Comparison of ENCODE assay signal across 15 cellular contexts in the genomic region with DNA sequence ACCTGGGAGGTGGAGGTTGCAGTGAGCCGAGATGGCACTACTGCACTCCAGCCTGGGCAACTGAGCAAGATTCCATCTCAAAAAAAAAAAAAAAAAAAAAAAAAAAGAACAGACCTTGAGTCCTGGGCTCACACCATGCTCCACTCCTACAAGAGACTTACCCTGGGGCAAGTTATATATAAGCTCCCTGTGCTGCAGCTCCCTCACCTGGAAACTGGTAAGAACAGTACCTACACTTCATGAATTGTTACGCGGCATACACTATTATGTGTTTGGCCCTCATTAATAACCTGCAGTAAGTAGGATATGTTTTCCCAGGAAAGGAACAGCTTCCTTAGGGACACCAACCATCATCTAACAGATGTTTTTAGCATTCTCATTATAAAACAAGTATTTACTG.
DNase-seq lines count a peak whose midpoint lies in the region; ATAC-seq, FAIRE-seq and TF ChIP-seq lines count a peak whose summit lies in the region.
"Had no signal": no experiment of that assay in that cellular context is flagged by ENCODE, and none has a peak within 500 bp of the region (broad histone marks: within the 10 kb centered on the region; RNA-seq: fewer than 3 reads in every experiment).

No MANE protein-coding gene starts in this region.

- H3K27ac ChIP-seq in C4-2B (no peak overlapping the region), GM23338 (ENCODE audit: low read depth) (no peak overlapping the region), kidney (ENCODE audit: low read depth in 2 of 2, low read length in 2 of 2) (no peak overlapping the region), suprapubic skin (no peak overlapping the region)
- H3K27ac ChIP-seq: brain microvascular endothelial cell had no signal

- no peaks in the 10 kb centered on the region for H3K79me2 ChIP-seq in GM23338 (replicated peaks; ENCODE audit: insufficient read depth)

- H3K36me3 ChIP-seq in GM23338 (ENCODE audit: insufficient read depth) (no peaks in the 10 kb centered on the region), kidney (ENCODE audit: control insufficient read depth in 1 of 2, insufficient read depth in 2 of 2, low read length in 2 of 2) (no peaks in the 10 kb centered on the region), suprapubic skin (no peaks in the 10 kb centered on the region)
- H3K36me3 ChIP-seq: brain microvascular endothelial cell had no signal

- TF ChIP-seq CTCF in C4-2B (conservative IDR thresholded peaks at IDR 0.05) = peak; percentile 32
- peak; percentile 36 to 75 for TF ChIP-seq CTCF in GM23338 (conservative IDR thresholded peaks at IDR 0.05; ENCODE audit: low read depth in 2 of 2)
- TF ChIP-seq CTCF in kidney (IDR thresholded peaks at IDR 0.05; ENCODE audit: borderline replicate concordance, extremely low read depth, insufficient read depth) = peak; percentile 31
- TF ChIP-seq CTCF in suprapubic skin (IDR thresholded peaks at IDR 0.05) = peak in 1 of 2 donors; percentile 6

- DNase-seq in GM23338 (ENCODE audit: low spot score) = peak; percentile 66
- no peak for DNase-seq in kidney
- no peak for DNase-seq in suprapubic skin (ENCODE audit: low spot score in 2 of 2)
- DNase-seq in NOMO-1 treated with dmso at 0.1 percent for 144 hours (lab: John Stamatoyannopoulos, UW; ENCODE audit: unreplicated experiment) = no peak
- DNase-seq in NCI-H446 treated with DMSO at 0.1 percent for 48 hours (lab: John Stamatoyannopoulos, UW) = no peak
- DNase-seq: brain microvascular endothelial cell; CD4-positive, CD25-positive, alpha-beta regulatory T cell; glutamatergic neuron; naive B cell; stimulated activated CD4-positive, alpha-beta T cell treated with anti-CD3 and anti-CD28 coated beads, Interleukin-2, amount 100 ng/mL, for 24 hours had no signal

- no peaks in the 10 kb centered on the region for H4K20me1 ChIP-seq in GM23338 (replicated peaks; ENCODE audit: insufficient read depth)

- no peaks in the 10 kb centered on the region for H3K36me3 Mint-ChIP-seq in GM23338 (ENCODE audit: low read depth)
- H3K36me3 Mint-ChIP-seq: activated naive CD4-positive, alpha-beta T cell treated with anti-CD3 and anti-CD28 coated beads, Interleukin-2, amount 50 U/mL, for 24 hours; CD4-positive, CD25-positive, alpha-beta regulatory T cell; naive B cell had no signal

- no peak overlapping the region for H3K4me3 ChIP-seq in GM23338
- H3K4me3 ChIP-seq in kidney (ENCODE audit: low read length in 2 of 2) = no peak overlapping the region
- H3K4me3 ChIP-seq in suprapubic skin = no peak overlapping the region

- H3K27me3 ChIP-seq in GM23338 (ENCODE audit: insufficient read depth) (no peaks in the 10 kb centered on the region), suprapubic skin (no peaks in the 10 kb centered on the region)
- H3K27me3 ChIP-seq: brain microvascular endothelial cell had no signal

- H3K9me3 Mint-ChIP-seq in GM23338 = no peaks in the 10 kb centered on the region
- H3K9me3 Mint-ChIP-seq: activated naive CD4-positive, alpha-beta T cell treated with anti-CD3 and anti-CD28 coated beads, Interleukin-2, amount 50 U/mL, for 24 hours; naive B cell had no signal

- H3F3A ChIP-seq in GM23338 (replicated peaks; ENCODE audit: low read depth) = no peaks in the 10 kb centered on the region

- H2AFZ ChIP-seq in GM23338 = no peak overlapping the region

- 0 out of 2 replicates have a peak, but pooled peaks cover 2% of the 10 kb centered on the region for H3K4me1 ChIP-seq in GM23338 (ENCODE audit: insufficient read depth)
- no peaks in the 10 kb centered on the region for H3K4me1 ChIP-seq in kidney (ENCODE audit: control insufficient read depth in 1 of 2, insufficient read depth in 1 of 2, low read depth in 1 of 2, low read length in 2 of 2)
- H3K4me1 ChIP-seq in suprapubic skin = no peaks in the 10 kb centered on the region

- no peak overlapping the region for H3K4me2 ChIP-seq in GM23338

- intact Hi-C loops in kidney (cut with DNase I) = no loop called here

- no peaks in the 10 kb centered on the region for H3K27me3 Mint-ChIP-seq in GM23338 (ENCODE audit: insufficient read depth, low read depth, poor library complexity)

- TF ChIP-seq POLR2A in suprapubic skin (IDR thresholded peaks at IDR 0.05) = no peak

- H3K9ac ChIP-seq in kidney (ENCODE audit: low read length in 2 of 2) = no peak overlapping the region

- TF ChIP-seq EP300 in suprapubic skin (IDR thresholded peaks at IDR 0.05) = no peak

- H3K4me3 Mint-ChIP-seq in GM23338 = no peak overlapping the region
- H3K4me3 Mint-ChIP-seq: activated naive CD4-positive, alpha-beta T cell treated with anti-CD3 and anti-CD28 coated beads, Interleukin-2, amount 50 U/mL, for 24 hours; CD4-positive, CD25-positive, alpha-beta regulatory T cell; naive B cell had no signal

- ATAC-seq in GM23338 (peak; percentile 92), SK-N-SH treated with all-trans-retinoic acid at 6 μM for 48 hours (peak; percentile 29; the same call in 1 of the 3 replicates)
- ATAC-seq: Panc1 had no signal

- peaks cover 9% of the 10 kb centered on the region for H3K4me1 Mint-ChIP-seq in GM23338
- H3K4me1 Mint-ChIP-seq: activated naive CD4-positive, alpha-beta T cell treated with anti-CD3 and anti-CD28 coated beads, Interleukin-2, amount 50 U/mL, for 24 hours; CD4-positive, CD25-positive, alpha-beta regulatory T cell; naive B cell had no signal

- no peak for FAIRE-seq in kidney (lab: Jason Lieb, UNC)
- FAIRE-seq: GM12892 had no signal

- no peak overlapping the region for H3K27ac Mint-ChIP-seq in GM23338
- H3K27ac Mint-ChIP-seq: activated naive CD4-positive, alpha-beta T cell treated with anti-CD3 and anti-CD28 coated beads, Interleukin-2, amount 50 U/mL, for 24 hours; CD4-positive, CD25-positive, alpha-beta regulatory T cell; naive B cell had no signal

- WGBS in suprapubic skin = 90% methylated on average over 3 of the region's 3 CpGs

- H3K9me3 ChIP-seq in kidney (ENCODE audit: control insufficient read depth in 1 of 2, low read length in 2 of 2) = no peaks in the 10 kb centered on the region
- H3K9me3 ChIP-seq in suprapubic skin = no peaks in the 10 kb centered on the region

- H3K9me2 ChIP-seq in GM23338 (ENCODE audit: insufficient read depth) = 0 out of 2 replicates have a peak, but pooled peaks cover 4% of the 10 kb centered on the region

TF ChIP-seq in GM23338, 12 proteins besides CTCF, POLR2A, EP300 and RAD21 (continues in another document):
- TF ChIP-seq ZNF331 (CRISPR knock-in tag; IDR thresholded peaks at IDR 0.05; ENCODE audit: low read depth) = no peak

TF ChIP-seq in SK-N-SH treated with all-trans-retinoic acid at 6 μM for 48 hours, 23 proteins besides CTCF, POLR2A, EP300 and RAD21 (continues in another document):
- no peak for TF ChIP-seq PPARA (CRISPR knock-in tag; IDR thresholded peaks at IDR 0.05; ENCODE audit: borderline replicate concordance)
- no peak for TF ChIP-seq ZC3H10 (CRISPR knock-in tag; IDR thresholded peaks at IDR 0.05)
- TF ChIP-seq ESRRG (CRISPR knock-in tag; IDR thresholded peaks at IDR 0.05) = no peak
- no peak for TF ChIP-seq ZFP3 (CRISPR knock-in tag; IDR thresholded peaks at IDR 0.05)
- TF ChIP-seq, protein P1, sequence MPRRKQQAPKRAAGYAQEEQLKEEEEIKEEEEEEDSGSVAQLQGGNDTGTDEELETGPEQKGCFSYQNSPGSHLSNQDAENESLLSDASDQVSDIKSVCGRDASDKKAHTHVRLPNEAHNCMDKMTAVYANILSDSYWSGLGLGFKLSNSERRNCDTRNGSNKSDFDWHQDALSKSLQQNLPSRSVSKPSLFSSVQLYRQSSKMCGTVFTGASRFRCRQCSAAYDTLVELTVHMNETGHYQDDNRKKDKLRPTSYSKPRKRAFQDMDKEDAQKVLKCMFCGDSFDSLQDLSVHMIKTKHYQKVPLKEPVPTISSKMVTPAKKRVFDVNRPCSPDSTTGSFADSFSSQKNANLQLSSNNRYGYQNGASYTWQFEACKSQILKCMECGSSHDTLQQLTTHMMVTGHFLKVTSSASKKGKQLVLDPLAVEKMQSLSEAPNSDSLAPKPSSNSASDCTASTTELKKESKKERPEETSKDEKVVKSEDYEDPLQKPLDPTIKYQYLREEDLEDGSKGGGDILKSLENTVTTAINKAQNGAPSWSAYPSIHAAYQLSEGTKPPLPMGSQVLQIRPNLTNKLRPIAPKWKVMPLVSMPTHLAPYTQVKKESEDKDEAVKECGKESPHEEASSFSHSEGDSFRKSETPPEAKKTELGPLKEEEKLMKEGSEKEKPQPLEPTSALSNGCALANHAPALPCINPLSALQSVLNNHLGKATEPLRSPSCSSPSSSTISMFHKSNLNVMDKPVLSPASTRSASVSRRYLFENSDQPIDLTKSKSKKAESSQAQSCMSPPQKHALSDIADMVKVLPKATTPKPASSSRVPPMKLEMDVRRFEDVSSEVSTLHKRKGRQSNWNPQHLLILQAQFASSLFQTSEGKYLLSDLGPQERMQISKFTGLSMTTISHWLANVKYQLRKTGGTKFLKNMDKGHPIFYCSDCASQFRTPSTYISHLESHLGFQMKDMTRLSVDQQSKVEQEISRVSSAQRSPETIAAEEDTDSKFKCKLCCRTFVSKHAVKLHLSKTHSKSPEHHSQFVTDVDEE (CRISPR knock-in tag; IDR thresholded peaks at IDR 0.05) = no peak
- TF ChIP-seq ISL1 (CRISPR knock-in tag; IDR thresholded peaks at IDR 0.05) = no peak
- no peak for TF ChIP-seq ZNF8 (CRISPR knock-in tag; IDR thresholded peaks at IDR 0.05)
- TF ChIP-seq SNAI2 (CRISPR knock-in tag; IDR thresholded peaks at IDR 0.05) = no peak
- no peak for TF ChIP-seq GLIS3 (CRISPR knock-in tag; IDR thresholded peaks at IDR 0.05)
- no peak for TF ChIP-seq TCF4 (CRISPR knock-in tag; IDR thresholded peaks at IDR 0.05; ENCODE audit: borderline replicate concordance)
- no peak for TF ChIP-seq ZNF565 (CRISPR knock-in tag; conservative IDR thresholded peaks at IDR 0.05; ENCODE audit: low read depth)
- TF ChIP-seq, protein P2, sequence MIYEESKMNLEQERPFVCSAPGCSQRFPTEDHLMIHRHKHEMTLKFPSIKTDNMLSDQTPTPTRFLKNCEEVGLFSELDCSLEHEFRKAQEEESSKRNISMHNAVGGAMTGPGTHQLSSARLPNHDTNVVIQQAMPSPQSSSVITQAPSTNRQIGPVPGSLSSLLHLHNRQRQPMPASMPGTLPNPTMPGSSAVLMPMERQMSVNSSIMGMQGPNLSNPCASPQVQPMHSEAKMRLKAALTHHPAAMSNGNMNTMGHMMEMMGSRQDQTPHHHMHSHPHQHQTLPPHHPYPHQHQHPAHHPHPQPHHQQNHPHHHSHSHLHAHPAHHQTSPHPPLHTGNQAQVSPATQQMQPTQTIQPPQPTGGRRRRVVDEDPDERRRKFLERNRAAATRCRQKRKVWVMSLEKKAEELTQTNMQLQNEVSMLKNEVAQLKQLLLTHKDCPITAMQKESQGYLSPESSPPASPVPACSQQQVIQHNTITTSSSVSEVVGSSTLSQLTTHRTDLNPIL (CRISPR knock-in tag; IDR thresholded peaks at IDR 0.05; ENCODE audit: low read depth) = no peak
- no peak for TF ChIP-seq OSR1 (CRISPR knock-in tag; IDR thresholded peaks at IDR 0.05)
